In the genomic region with DNA sequence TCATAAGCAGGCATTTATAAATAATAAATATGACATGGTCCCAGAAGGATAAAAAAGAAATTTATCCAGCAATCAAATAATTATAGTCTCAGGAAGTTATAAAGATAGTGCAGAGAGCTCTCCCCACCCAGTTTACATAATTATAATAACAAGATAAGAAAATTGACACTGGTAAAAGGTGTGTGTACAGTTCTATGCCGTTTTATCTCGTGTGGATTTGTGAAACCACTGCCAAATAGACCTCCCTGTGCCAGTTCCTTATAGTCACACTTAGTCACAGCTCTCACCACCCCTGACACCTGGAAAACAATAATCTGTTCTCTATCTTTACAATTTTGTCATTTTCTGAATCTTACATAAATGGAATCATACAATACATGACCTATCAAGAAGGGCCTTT, we compare ENCODE assay signal across 34 cellular contexts.
"Had no signal": no experiment of that assay in that cellular context is flagged by ENCODE, and none has a peak within 500 bp of the region (broad histone marks: within the 10 kb centered on the region; RNA-seq: fewer than 3 reads in every experiment).

No MANE protein-coding gene starts in this region.

- H3K27me3 ChIP-seq: adrenal gland, ascending aorta, body of pancreas, brain microvascular endothelial cell, breast epithelium had no signal

- FAIRE-seq: astrocyte, bronchial epithelial cell had no signal

- H3K9me3 ChIP-seq: adrenal gland, ascending aorta, body of pancreas had no signal

- DNase-seq: activated effector memory CD4-positive, alpha-beta T cell treated with anti-CD3 and anti-CD28 coated beads, Interleukin-2, amount 50 U/mL, for 16 hours; activated effector memory CD4-positive, alpha-beta T cell treated with Interleukin-2 at 50 U/mL for 16 hours; activated gamma-delta T cell; activated gamma-delta T cell treated with Interleukin-2 at 50 U/mL for 16 hours; activated naive CD4-positive, alpha-beta T cell; activated naive CD4-positive, alpha-beta T cell treated with anti-CD3 and anti-CD28 coated beads for 36 hours; activated naive CD4-positive, alpha-beta T cell treated with anti-CD3 and anti-CD28 coated beads, Interleukin-2, amount 10 ng/mL, durations not matched to agents 7 days and 5 days; activated naive CD4-positive, alpha-beta T cell treated with anti-CD3 and anti-CD28 coated beads, Interleukin-2, amount 50 U/mL, for 16 hours; activated naive CD4-positive, alpha-beta T cell treated with Interleukin-2 at 50 U/mL for 16 hours; activated naive CD8-positive, alpha-beta T cell treated with anti-CD3 and anti-CD28 coated beads for 36 hours; activated naive CD8-positive, alpha-beta T cell treated with anti-CD3 and anti-CD28 coated beads, Interleukin-2, amount 10 ng/mL, durations not matched to agents 7 days and 5 days; activated naive CD8-positive, alpha-beta T cell treated with anti-CD3 and anti-CD28 coated beads, Interleukin-2, amount 50 U/mL, for 24 hours; activated T-cell treated with anti-CD3 and anti-CD28 coated beads, Interleukin-2, amount 50 U/mL, for 1 hour; activated T-cell treated with anti-CD3 and anti-CD28 coated beads, Interleukin-2, amount 50 U/mL, for 24 hours; activated T-cell treated with anti-CD3 and anti-CD28 coated beads, Interleukin-2, amount 50 U/mL, for 4 hours; activated T-cell treated with anti-CD3 and anti-CD28 coated beads, Interleukin-2, amount 50 U/mL, for 48 hours; activated T-cell treated with anti-CD3 and anti-CD28 coated beads, Interleukin-2, amount 50 U/mL, for 72 hours; adrenal gland; amniotic stem cell; amygdala; anterior cingulate cortex; aorta; body of pancreas; brain microvascular endothelial cell; caudate nucleus; central memory CD4-positive, alpha-beta T cell; cerebellar nuclear complex had no signal

- H3K27ac ChIP-seq: adrenal gland, ascending aorta, body of pancreas, brain microvascular endothelial cell, breast epithelium, cardiac muscle cell had no signal

- H3K4me3 ChIP-seq: adrenal gland, ascending aorta, body of pancreas, breast epithelium, cardiac muscle cell had no signal

- H3K4me1 ChIP-seq: adrenal gland, ascending aorta, body of pancreas, breast epithelium had no signal

- H3K36me3 ChIP-seq: adrenal gland, ascending aorta, brain microvascular endothelial cell, breast epithelium, cardiac muscle cell had no signal

- ATAC-seq: activated naive CD4-positive, alpha-beta T cell treated with anti-CD3 and anti-CD28 coated beads, Interleukin-2, amount 50 U/mL, for 72 hours; activated naive CD8-positive, alpha-beta T cell treated with anti-CD3 and anti-CD28 coated beads, Interleukin-2, amount 50 U/mL, for 24 hours; activated T-cell treated with anti-CD3 and anti-CD28 coated beads, Interleukin-2, amount 50 U/mL, for 4 hours; activated T-cell treated with anti-CD3 and anti-CD28 coated beads, Interleukin-2, amount 50 U/mL, for 72 hours; activated T-helper 17 cell treated with anti-CD3 and anti-CD28 coated beads, Interleukin-2, amount 50 U/mL, for 72 hours; body of pancreas had no signal
